Comparison of ENCODE assay signal across 9 cellular contexts in the genomic region with DNA sequence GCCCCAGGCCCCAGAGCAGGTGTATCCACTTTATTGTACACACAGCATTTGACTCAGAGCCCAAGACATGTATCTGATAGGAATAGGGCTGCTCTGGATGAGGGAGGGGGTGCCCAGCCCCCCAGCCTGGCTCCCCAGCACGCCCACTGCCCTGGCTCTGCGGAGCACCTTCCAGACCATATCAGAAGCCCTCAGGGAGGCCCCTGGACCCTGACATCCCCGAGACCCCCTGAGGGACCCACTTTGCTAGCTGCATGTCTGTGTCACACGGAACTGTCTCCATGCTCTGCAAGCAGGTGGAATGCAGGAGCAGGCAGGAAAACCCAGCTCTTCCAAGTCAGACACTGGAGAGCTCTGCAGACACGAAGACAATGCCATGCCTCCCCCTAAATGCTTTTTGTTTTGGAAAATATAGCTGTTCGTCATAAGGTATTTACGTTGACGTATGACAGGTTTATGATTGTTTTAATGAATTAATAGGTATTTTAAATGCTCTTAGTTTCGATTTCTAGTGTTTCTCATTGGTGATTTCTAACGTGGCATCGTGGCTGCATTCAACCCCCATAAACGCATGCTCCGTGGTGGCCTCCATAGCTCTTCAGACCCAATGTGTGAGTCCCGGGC.
DNase-seq lines count a peak whose midpoint lies in the region; ATAC-seq and TF ChIP-seq lines count a peak whose summit lies in the region.
"Had no signal": no experiment of that assay in that cellular context is flagged by ENCODE, and none has a peak within 500 bp of the region (broad histone marks: within the 10 kb centered on the region; RNA-seq: fewer than 3 reads in every experiment).

No MANE protein-coding gene starts in this region.

- no peaks in the 10 kb centered on the region for H3K9me3 ChIP-seq in CD4-positive, CD25-positive, alpha-beta regulatory T cell (ENCODE audit: control insufficient read depth in 2 of 2, low read length in 2 of 2)
- H3K9me3 ChIP-seq in Karpas-422 (ENCODE audit: low read length): no peaks in the 10 kb centered on the region

- intact Hi-C loops in dendritic cell treated with granulocyte-macrophage colony-stimulating factor and Interleukin-4, amounts not matched to agents 40 ng/mL and 50 ng/mL, for 4 days (cut with micrococcal nuclease): loop anchor here (1.0 to 10.0 kb wide), 4 partner anchors 52 to 550 kb away; partner anchors contain the start of gene INSIG1

- H3K9ac ChIP-seq in Karpas-422 (ENCODE audit: low read length): peak overlapping the region; percentile 96; the same call in 1 of the 2 replicates

- ATAC-seq in CD4-positive, CD25-positive, alpha-beta regulatory T cell (ENCODE audit: low read depth in 2 of 2): no peak
- ATAC-seq in HG02884 (IDR thresholded peaks at IDR 0.05; ENCODE audit: unreplicated experiment): no peak

- H3K27me3 Mint-ChIP-seq in CD4-positive, CD25-positive, alpha-beta regulatory T cell: peaks cover 4% of the 10 kb centered on the region
- no peaks in the 10 kb centered on the region for H3K27me3 Mint-ChIP-seq in dendritic cell treated with granulocyte-macrophage colony-stimulating factor and Interleukin-4, amounts not matched to agents 40 ng/mL and 50 ng/mL, for 4 days
- peaks cover 3% of the 10 kb centered on the region for H3K27me3 Mint-ChIP-seq in neural crest cell (ENCODE audit: low read depth)

- H3K4me2 ChIP-seq in Karpas-422 (ENCODE audit: low read depth, low read length, poor library complexity, severe bottlenecking): peak overlapping the region; percentile 84

- H3K36me3 Mint-ChIP-seq in CD4-positive, CD25-positive, alpha-beta regulatory T cell: no peaks in the 10 kb centered on the region
- peaks cover 6% of the 10 kb centered on the region for H3K36me3 Mint-ChIP-seq in dendritic cell treated with granulocyte-macrophage colony-stimulating factor and Interleukin-4, amounts not matched to agents 40 ng/mL and 50 ng/mL, for 4 days (ENCODE audit: low read depth)
- peaks cover 4% of the 10 kb centered on the region for H3K36me3 Mint-ChIP-seq in neural crest cell (ENCODE audit: low read depth)

- no peak for DNase-seq in CD4-positive, CD25-positive, alpha-beta regulatory T cell
- DNase-seq in Karpas-422 (no peak), neural crest cell (ENCODE audit: low read depth, low spot score) (no peak), NCI-H2196 treated with DMSO at 0.1 percent for 48 hours (lab: John Stamatoyannopoulos, UW; ENCODE audit: unreplicated experiment) (no peak), GM19240 (ENCODE audit: insufficient read length, low spot score) (no peak), middle frontal gyrus (ENCODE audit: extremely low spot score, low spot score) (no peak)
- DNase-seq: glutamatergic neuron had no signal

- H3K36me3 ChIP-seq in CD4-positive, CD25-positive, alpha-beta regulatory T cell (ENCODE audit: control insufficient read depth, insufficient read depth, low read length): no peaks in the 10 kb centered on the region
- no peaks in the 10 kb centered on the region for H3K36me3 ChIP-seq in Karpas-422 (ENCODE audit: insufficient read depth, low read length)

- no peak for TF ChIP-seq CTCF in neural crest cell (conservative IDR thresholded peaks at IDR 0.05)

- peak overlapping the region; percentile 85 to 94 (median 90) for H3K4me3 Mint-ChIP-seq in CD4-positive, CD25-positive, alpha-beta regulatory T cell
- peak overlapping the region; percentile 79 for H3K4me3 Mint-ChIP-seq in dendritic cell treated with granulocyte-macrophage colony-stimulating factor and Interleukin-4, amounts not matched to agents 40 ng/mL and 50 ng/mL, for 4 days
- H3K4me3 Mint-ChIP-seq in neural crest cell: peak overlapping the region; percentile 41

- peaks cover 11 to 30% (median 20%) of the 10 kb centered on the region in 4 donors for H3K4me1 Mint-ChIP-seq in CD4-positive, CD25-positive, alpha-beta regulatory T cell
- peaks cover 86% of the 10 kb centered on the region for H3K4me1 Mint-ChIP-seq in dendritic cell treated with granulocyte-macrophage colony-stimulating factor and Interleukin-4, amounts not matched to agents 40 ng/mL and 50 ng/mL, for 4 days (ENCODE audit: low read depth)
- H3K4me1 Mint-ChIP-seq in neural crest cell: peaks cover 27% of the 10 kb centered on the region

- no peaks in the 10 kb centered on the region for H3K79me2 ChIP-seq in Karpas-422 (ENCODE audit: low read length)

- H3K27ac ChIP-seq in CD4-positive, CD25-positive, alpha-beta regulatory T cell (ENCODE audit: insufficient read depth, low read length, poor library complexity, severe bottlenecking): peak overlapping the region; percentile 93
- H3K27ac ChIP-seq in Karpas-422 (ENCODE audit: low read length): peak overlapping the region; percentile 94

- H3K4me3 ChIP-seq in CD4-positive, CD25-positive, alpha-beta regulatory T cell (ENCODE audit: low read depth, low read length): peak overlapping the region; percentile 90
- peak overlapping the region; percentile 84; the same call in 1 of the 2 replicates for H3K4me3 ChIP-seq in Karpas-422 (ENCODE audit: low read length)

- no peaks in the 10 kb centered on the region for H3K27me3 ChIP-seq in CD4-positive, CD25-positive, alpha-beta regulatory T cell (ENCODE audit: control insufficient read depth, insufficient read depth, low read length)
- H3K27me3 ChIP-seq in Karpas-422 (ENCODE audit: low read length): no peaks in the 10 kb centered on the region

- peak overlapping the region; percentile 40; the same call in 1 of the 2 replicates for H2AFZ ChIP-seq in Karpas-422 (ENCODE audit: low read length)

- no peaks in the 10 kb centered on the region for H4K20me1 ChIP-seq in Karpas-422 (ENCODE audit: insufficient read depth, low read depth, low read length)

- H3K27ac Mint-ChIP-seq in CD4-positive, CD25-positive, alpha-beta regulatory T cell: peak overlapping the region; percentile 96 to 99 (median 96)
- peak overlapping the region; percentile 97 for H3K27ac Mint-ChIP-seq in dendritic cell treated with granulocyte-macrophage colony-stimulating factor and Interleukin-4, amounts not matched to agents 40 ng/mL and 50 ng/mL, for 4 days
- peak overlapping the region; percentile 52 for H3K27ac Mint-ChIP-seq in neural crest cell (ENCODE audit: unreplicated experiment)

- H3K4me1 ChIP-seq in CD4-positive, CD25-positive, alpha-beta regulatory T cell (ENCODE audit: control insufficient read depth, insufficient read depth, low read length, poor library complexity, severe bottlenecking): peaks cover 19% of the 10 kb centered on the region
- peaks cover 26% of the 10 kb centered on the region for H3K4me1 ChIP-seq in Karpas-422 (ENCODE audit: low read length)

- peaks cover 0 to 2% (median 0%) of the 10 kb centered on the region in 7 donors for H3K9me3 Mint-ChIP-seq in CD4-positive, CD25-positive, alpha-beta regulatory T cell
- H3K9me3 Mint-ChIP-seq in dendritic cell treated with granulocyte-macrophage colony-stimulating factor and Interleukin-4, amounts not matched to agents 40 ng/mL and 50 ng/mL, for 4 days: peaks cover 22% of the 10 kb centered on the region
- H3K9me3 Mint-ChIP-seq in neural crest cell: peaks cover 7% of the 10 kb centered on the region

- H3K9me2 ChIP-seq in Karpas-422 (replicated peaks; ENCODE audit: insufficient read depth, low read length): no peaks in the 10 kb centered on the region
